In the genomic region with DNA sequence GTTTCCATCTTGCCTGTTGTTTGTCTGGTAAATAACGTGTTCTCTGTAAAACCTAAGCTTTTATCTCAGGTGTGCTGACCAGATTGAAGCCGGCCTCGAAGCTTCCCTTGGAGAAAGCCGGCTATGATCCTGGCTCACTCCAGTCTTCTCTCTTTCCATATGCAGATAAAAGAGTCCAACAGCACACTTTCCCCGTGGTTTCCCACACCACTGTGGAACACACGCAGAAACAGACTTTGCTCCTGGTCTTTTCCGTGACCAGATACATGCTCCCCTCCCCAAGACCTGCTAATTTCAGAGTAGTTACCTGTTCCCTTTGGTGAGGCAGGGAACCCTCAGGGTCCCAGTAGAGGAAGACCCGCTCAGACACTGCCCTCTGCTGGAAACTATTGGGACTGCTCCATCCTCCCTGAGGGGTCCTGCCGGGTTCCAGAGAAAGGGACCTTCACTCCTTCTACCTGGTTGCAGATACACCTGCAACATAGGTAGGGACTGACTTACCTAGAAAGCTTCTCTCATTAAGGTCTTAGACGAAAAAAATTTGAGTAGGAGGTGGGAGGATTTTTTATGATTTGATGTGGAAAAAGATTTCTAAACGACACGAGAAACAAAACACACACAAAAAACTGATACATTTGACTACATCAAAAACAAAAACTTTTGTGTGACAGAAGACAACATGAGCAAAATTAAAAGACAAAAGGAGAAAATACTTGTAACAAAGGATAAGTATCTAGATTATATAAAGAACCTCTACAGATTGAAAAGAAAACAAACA, we compare ENCODE assay signal across 1 cellular context.
TF ChIP-seq lines count a peak whose summit lies in the region.

No MANE protein-coding gene starts in this region.

TF ChIP-seq in H1, 55 proteins besides CTCF, POLR2A, EP300 and RAD21 (continued from another document):
- TF ChIP-seq PHF8 (conservative IDR thresholded peaks at IDR 0.05; ENCODE audit: low read depth, low read length): no peak
TF ChIP-seq in H1: peak in this region for 1.
